1 cellular context compared by ENCODE assay signal in the genomic region with DNA sequence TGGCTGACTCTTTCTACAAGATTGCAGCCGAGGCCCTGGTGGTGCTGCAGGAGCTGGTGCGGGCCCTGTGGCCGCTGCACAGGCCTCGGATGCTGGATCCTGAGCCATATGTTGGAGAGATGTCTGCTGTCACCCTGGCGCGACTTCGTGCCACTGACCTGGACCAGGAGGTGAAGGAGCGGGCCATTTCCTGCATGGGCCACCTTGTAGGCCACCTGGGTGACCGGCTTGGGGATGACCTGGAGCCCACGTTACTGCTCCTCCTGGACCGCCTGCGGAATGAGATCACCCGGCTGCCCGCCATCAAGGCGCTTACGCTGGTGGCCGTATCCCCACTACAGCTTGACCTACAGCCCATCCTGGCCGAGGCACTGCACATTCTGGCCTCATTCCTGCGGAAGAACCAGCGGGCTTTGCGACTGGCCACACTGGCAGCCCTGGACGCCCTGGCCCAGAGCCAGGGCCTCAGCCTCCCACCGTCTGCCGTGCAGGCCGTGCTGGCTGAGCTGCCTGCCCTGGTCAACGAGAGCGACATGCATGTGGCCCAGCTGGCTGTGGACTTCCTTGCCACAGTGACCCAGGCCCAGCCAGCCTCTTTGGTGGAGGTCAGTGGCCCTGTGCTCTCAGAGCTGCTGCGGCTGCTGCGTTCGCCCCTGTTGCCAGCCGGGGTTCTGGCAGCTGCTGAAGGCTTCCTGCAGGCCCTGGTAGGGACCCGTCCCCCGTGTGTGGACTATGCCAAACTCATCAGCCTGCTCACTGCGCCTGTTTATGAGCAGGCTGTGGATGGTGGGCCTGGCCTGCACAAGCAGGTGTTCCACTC.
A peak's percentile ranks its signal among the peaks of the same experiment; 100 is the strongest.
TF ChIP-seq lines count a peak whose summit lies in the region.

No MANE protein-coding gene starts in this region.

TF ChIP-seq in K562, 482 proteins besides CTCF, POLR2A, EP300 and RAD21:
- TF ChIP-seq CTCFL (IDR thresholded peaks at IDR 0.05; ENCODE audit: borderline replicate concordance, insufficient read depth, low read depth, low read length, poor library complexity, severe bottlenecking) = no peak
- 0 out of 2 replicates have a peak, but pooled peaks have one; percentile 20 for TF ChIP-seq RBFOX2 (IDR thresholded peaks at IDR 0.05; ENCODE audit: low read depth, low read length)
- TF ChIP-seq TAF7 (tag; IDR thresholded peaks at IDR 0.05) = no peak
- TF ChIP-seq HMG20A (CRISPR knock-in tag; conservative IDR thresholded peaks at IDR 0.05) = no peak
- TF ChIP-seq ZSCAN29 (IDR thresholded peaks at IDR 0.05) = no peak
- no peak for TF ChIP-seq MEF2D (tag; conservative IDR thresholded peaks at IDR 0.05; ENCODE audit: low read depth)
- no peak for TF ChIP-seq MTA2 (IDR thresholded peaks at IDR 0.05; ENCODE audit: low read depth)
TF ChIP-seq in K562: peak in this region for 1.
